In the genomic region with DNA sequence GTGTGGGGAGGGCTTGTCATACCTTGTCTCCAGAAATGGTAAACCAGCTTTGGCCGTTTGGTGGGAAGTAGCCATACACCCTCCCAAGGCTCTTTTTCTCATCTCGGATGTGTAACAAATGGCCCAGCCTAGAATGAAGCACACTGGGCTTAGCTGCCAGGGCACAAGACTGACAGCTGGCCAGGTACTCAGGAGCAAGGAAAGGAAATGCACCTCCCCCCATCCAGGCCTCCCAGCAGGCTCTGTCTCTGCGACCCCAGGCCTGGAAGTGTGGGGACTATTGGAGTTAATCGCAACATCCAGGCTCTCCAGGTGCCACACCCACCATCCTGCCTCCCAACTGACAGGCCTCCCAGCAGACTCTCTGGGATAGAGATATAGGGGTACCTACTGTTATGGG, we compare ENCODE assay signal across 14 cellular contexts. TPM values are rescaled to one million over a fixed set of nuclear protein-coding genes. Genes with fewer than 3 reads are reported as not detected.
DNase-seq lines count a peak whose midpoint lies in the region; ATAC-seq and TF ChIP-seq lines count a peak whose summit lies in the region.
"Had no signal": no experiment of that assay in that cellular context is flagged by ENCODE, and none has a peak within 500 bp of the region (broad histone marks: within the 10 kb centered on the region; RNA-seq: fewer than 3 reads in every experiment).

No MANE protein-coding gene starts in this region.

- H3K4me3 ChIP-seq in H7 (ENCODE audit: insufficient read depth, low read depth, low read length) (no peak overlapping the region), mesendoderm (ENCODE audit: low read length) (no peak overlapping the region)

- no peak overlapping the region for H2BK15ac ChIP-seq in mesendoderm (replicated peaks; ENCODE audit: low read depth)

- H3K9ac ChIP-seq in mesendoderm (ENCODE audit: low read length) = no peak overlapping the region

- no peak overlapping the region for H3K27ac ChIP-seq in mesendoderm (ENCODE audit: low read depth, low read length)

- H3K36me3 ChIP-seq in H7 (replicated peaks; ENCODE audit: control insufficient read depth, insufficient read depth, low read length) (no peaks in the 10 kb centered on the region), mesendoderm (ENCODE audit: control insufficient read depth, insufficient read depth, low read length) (no peaks in the 10 kb centered on the region)

- H3K4me1 Mint-ChIP-seq in WTC11 (peaks cover 8% of the 10 kb centered on the region), HFFc6 (ENCODE audit: low read depth) (peaks cover 11% of the 10 kb centered on the region)
- H3K4me1 Mint-ChIP-seq: B cell had no signal

- no peak overlapping the region for H3K23ac ChIP-seq in mesendoderm (ENCODE audit: low read length)

- no peak overlapping the region for H2BK120ac ChIP-seq in mesendoderm (ENCODE audit: low read depth, low read length)

- H3K27me3 Mint-ChIP-seq in WTC11 (ENCODE audit: low read depth) = no peaks in the 10 kb centered on the region
- peaks cover 4% of the 10 kb centered on the region; the same call in 1 of the 2 replicates for H3K27me3 Mint-ChIP-seq in HFFc6 (ENCODE audit: insufficient read depth)
- H3K27me3 Mint-ChIP-seq: B cell; CD4-positive, alpha-beta T cell had no signal

- WGBS in mesendoderm (ENCODE audit: extremely low coverage, insufficient coverage, low lambda C conversion rate) = no CpG with 5 or more reads among the region's 4 CpGs

- CTCF ChIA-PET in WTC11 (lab: Charles Lee) = no interaction called here

- no peaks in the 10 kb centered on the region for H3K79me1 ChIP-seq in mesendoderm (ENCODE audit: low read length)

- H3K4me3 Mint-ChIP-seq in WTC11 = no peak overlapping the region
- H3K4me3 Mint-ChIP-seq in HFFc6 = no peak overlapping the region
- H3K4me3 Mint-ChIP-seq: B cell; CD4-positive, alpha-beta T cell had no signal

- no peak overlapping the region for H3K4me2 ChIP-seq in mesendoderm (ENCODE audit: low read length)

- DNase-seq in ELF-1 (ENCODE audit: low read depth, low spot score) (peak; percentile 33), H7 (peak; percentile 36), WTC11 (ENCODE audit: low spot score) (peak; percentile 21), mesendoderm (peak; percentile 57), SW480 (ENCODE audit: low spot score) (no peak), dedifferentiated amniotic fluid mesenchymal stem cell (ENCODE audit: extremely low spot score) (no peak), HFFc6 (no peak)
- DNase-seq: C1 segment of cervical spinal cord; Calu3; CD4-positive, alpha-beta T cell; DMS79; IMR-90 had no signal

- no peaks in the 10 kb centered on the region for H3K9me3 Mint-ChIP-seq in WTC11
- H3K9me3 Mint-ChIP-seq in HFFc6 = no peaks in the 10 kb centered on the region
- H3K9me3 Mint-ChIP-seq: CD4-positive, alpha-beta T cell had no signal

- TF ChIP-seq CTCF in WTC11 (IDR thresholded peaks at IDR 0.05) (no peak), HFFc6 (IDR thresholded peaks at IDR 0.05) (no peak)

- no peak overlapping the region for H4K5ac ChIP-seq in mesendoderm (ENCODE audit: low read length)

- H3K18ac ChIP-seq in mesendoderm (ENCODE audit: low read length) = no peak overlapping the region

- H3K27ac Mint-ChIP-seq in WTC11 = no peak overlapping the region
- H3K27ac Mint-ChIP-seq in HFFc6 = no peak overlapping the region
- H3K27ac Mint-ChIP-seq: B cell; CD4-positive, alpha-beta T cell had no signal

- H3K4me1 ChIP-seq in mesendoderm (ENCODE audit: control insufficient read depth, low read depth, low read length) = peaks cover 3% of the 10 kb centered on the region

- H3K36me3 Mint-ChIP-seq in WTC11 (peaks cover 2% of the 10 kb centered on the region; the same call in 1 of the 2 replicates), HFFc6 (ENCODE audit: low read depth) (no peaks in the 10 kb centered on the region)

- H3K4ac ChIP-seq in mesendoderm (ENCODE audit: low read depth, low read length) = no peak overlapping the region

- H2BK5ac ChIP-seq in mesendoderm (ENCODE audit: low read length) = no peak overlapping the region

- no peak overlapping the region for H3K56ac ChIP-seq in mesendoderm (ENCODE audit: low read length)

- no peaks in the 10 kb centered on the region for H3K79me2 ChIP-seq in mesendoderm (ENCODE audit: control insufficient read depth, insufficient read depth, low read length)

- POLR2A ChIA-PET in WTC11 (lab: Charles Lee) = no interaction called here

- no peak overlapping the region for H2AK5ac ChIP-seq in mesendoderm (ENCODE audit: low read length)

- no peak overlapping the region for H4K8ac ChIP-seq in mesendoderm (ENCODE audit: low read depth, low read length)

- no peaks in the 10 kb centered on the region for H3K27me3 ChIP-seq in H7 (ENCODE audit: control insufficient read depth, insufficient read depth, low read length)
- no peaks in the 10 kb centered on the region for H3K27me3 ChIP-seq in mesendoderm (ENCODE audit: insufficient read depth, low read length, poor library complexity)

- peak; percentile 76 for ATAC-seq in WTC11
- ATAC-seq: HCT116 had no signal

TF ChIP-seq in WTC11, 78 proteins besides CTCF, POLR2A, EP300 and RAD21:
- TF ChIP-seq, protein P1, sequence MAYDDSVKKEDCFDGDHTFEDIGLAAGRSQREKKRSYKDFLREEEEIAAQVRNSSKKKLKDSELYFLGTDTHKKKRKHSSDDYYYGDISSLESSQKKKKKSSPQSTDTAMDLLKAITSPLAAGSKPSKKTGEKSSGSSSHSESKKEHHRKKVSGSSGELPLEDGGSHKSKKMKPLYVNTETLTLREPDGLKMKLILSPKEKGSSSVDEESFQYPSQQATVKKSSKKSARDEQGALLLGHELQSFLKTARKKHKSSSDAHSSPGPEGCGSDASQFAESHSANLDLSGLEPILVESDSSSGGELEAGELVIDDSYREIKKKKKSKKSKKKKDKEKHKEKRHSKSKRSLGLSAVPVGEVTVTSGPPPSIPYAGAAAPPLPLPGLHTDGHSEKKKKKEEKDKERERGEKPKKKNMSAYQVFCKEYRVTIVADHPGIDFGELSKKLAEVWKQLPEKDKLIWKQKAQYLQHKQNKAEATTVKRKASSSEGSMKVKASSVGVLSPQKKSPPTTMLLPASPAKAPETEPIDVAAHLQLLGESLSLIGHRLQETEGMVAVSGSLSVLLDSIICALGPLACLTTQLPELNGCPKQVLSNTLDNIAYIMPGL (CRISPR knock-in tag; IDR thresholded peaks at IDR 0.05) = no peak
- TF ChIP-seq, protein P2, sequence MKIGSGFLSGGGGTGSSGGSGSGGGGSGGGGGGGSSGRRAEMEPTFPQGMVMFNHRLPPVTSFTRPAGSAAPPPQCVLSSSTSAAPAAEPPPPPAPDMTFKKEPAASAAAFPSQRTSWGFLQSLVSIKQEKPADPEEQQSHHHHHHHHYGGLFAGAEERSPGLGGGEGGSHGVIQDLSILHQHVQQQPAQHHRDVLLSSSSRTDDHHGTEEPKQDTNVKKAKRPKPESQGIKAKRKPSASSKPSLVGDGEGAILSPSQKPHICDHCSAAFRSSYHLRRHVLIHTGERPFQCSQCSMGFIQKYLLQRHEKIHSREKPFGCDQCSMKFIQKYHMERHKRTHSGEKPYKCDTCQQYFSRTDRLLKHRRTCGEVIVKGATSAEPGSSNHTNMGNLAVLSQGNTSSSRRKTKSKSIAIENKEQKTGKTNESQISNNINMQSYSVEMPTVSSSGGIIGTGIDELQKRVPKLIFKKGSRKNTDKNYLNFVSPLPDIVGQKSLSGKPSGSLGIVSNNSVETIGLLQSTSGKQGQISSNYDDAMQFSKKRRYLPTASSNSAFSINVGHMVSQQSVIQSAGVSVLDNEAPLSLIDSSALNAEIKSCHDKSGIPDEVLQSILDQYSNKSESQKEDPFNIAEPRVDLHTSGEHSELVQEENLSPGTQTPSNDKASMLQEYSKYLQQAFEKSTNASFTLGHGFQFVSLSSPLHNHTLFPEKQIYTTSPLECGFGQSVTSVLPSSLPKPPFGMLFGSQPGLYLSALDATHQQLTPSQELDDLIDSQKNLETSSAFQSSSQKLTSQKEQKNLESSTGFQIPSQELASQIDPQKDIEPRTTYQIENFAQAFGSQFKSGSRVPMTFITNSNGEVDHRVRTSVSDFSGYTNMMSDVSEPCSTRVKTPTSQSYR (CRISPR knock-in tag; IDR thresholded peaks at IDR 0.05) = peak; percentile 50; the same call in 1 of the 2 replicates
TF ChIP-seq in WTC11: peak in this region for 1.

RNA-seq across cellular contexts. Expression of a gene that starts 43.0 kb away (rescaled TPM):
- 71.4 and 79.1 TPM in 2 replicates for total RNA-seq in H7 (2014; rRNA removed; shearing (Covaris generic))
- 71.1 to 91.6 TPM (median 73.1 TPM) in 3 replicates for total RNA-seq in WTC11 (2021)
- 68.7 TPM for polyA plus RNA-seq in mesendoderm (2013, experiment 1 of 2)
- 69.7 TPM for polyA plus RNA-seq in mesendoderm (2013, experiment 2 of 2)
- 10 to 100 TPM; 14.7 to 21.1 (median 16.9) TPM for total RNA-seq in HFFc6 (2021; fragmentation: NEBNext Ultra II Directional; extraction: Animal tissue kit (Norgen Biotek cat#: 25700))

RNA-seq across cellular contexts. Expression of a gene that starts 43.7 kb away (rescaled TPM):
- 2.0 and 2.5 TPM in 2 replicates for total RNA-seq in H7 (2014; rRNA removed; shearing (Covaris generic))
- total RNA-seq in WTC11 (2021) = 5.7 to 8.4 TPM (median 6.3 TPM) in 3 replicates
- 1.2 TPM for polyA plus RNA-seq in mesendoderm (2013, experiment 1 of 2)
- polyA plus RNA-seq in mesendoderm (2013, experiment 2 of 2) = 1.3 TPM
- under 1 TPM; 0.14 to 0.39 (median 0.22) TPM for total RNA-seq in HFFc6 (2021; fragmentation: NEBNext Ultra II Directional; extraction: Animal tissue kit (Norgen Biotek cat#: 25700))

RNA-seq across cellular contexts. Expression of a gene that starts 49.1 kb away (rescaled TPM):
- 1.00 and 1.5 TPM in 2 replicates for total RNA-seq in H7 (2014; rRNA removed; shearing (Covaris generic))
- 5.1 to 6.7 TPM (median 5.5 TPM) in 3 replicates for total RNA-seq in WTC11 (2021)
- polyA plus RNA-seq in mesendoderm (2013, experiment 1 of 2) = 2.6 TPM
- polyA plus RNA-seq in mesendoderm (2013, experiment 2 of 2) = 1.6 TPM
- total RNA-seq in HFFc6 (2021; fragmentation: NEBNext Ultra II Directional; extraction: Animal tissue kit (Norgen Biotek cat#: 25700)) = 1 to 10 TPM in 3 of 6 experiments, under 1 TPM in 3; 0.55 to 2.2 (median 1.2) TPM

Comparison
In these comparisons a context has a peak if more than half of its experiments do, and no peak if none do; other contexts are left out.
1. DNase-seq: peak in ELF-1 (single experiment), H7 (single experiment), WTC11 (single experiment) and mesendoderm (single experiment); none in SW480 (single experiment), dedifferentiated amniotic fluid mesenchymal stem cell (single experiment) and HFFc6 (single experiment).